In genomic region chr5:60482301-60482700, GRCh38 we compare ENCODE assay signal across 19 cellular contexts.
"Had no signal": no experiment of that assay in that cellular context is flagged by ENCODE, and none has a peak within 500 bp of the region (broad histone marks: within the 10 kb centered on the region; RNA-seq: fewer than 3 reads in every experiment).

No MANE protein-coding gene starts in this region.

- H3K36me3 Mint-ChIP-seq: naive thymus-derived CD8-positive, alpha-beta T cell; stimulated activated memory B cell treated with anti-CD40 and anti-IgM and Interleukin-4, amounts not matched to agents 10 μg/mL and 1 μg/mL and 100 μg/mL, for 72 hours; T-cell had no signal

- ATAC-seq: activated CD8-positive, alpha-beta T cell treated with anti-CD3 and anti-CD28 coated beads, Interleukin-2, amount 10 ng/mL, durations not matched to agents 7 days and 5 days; lower lobe of right lung; naive thymus-derived CD8-positive, alpha-beta T cell; stimulated activated memory B cell treated with anti-CD40 and anti-IgM and Interleukin-4, amounts not matched to agents 10 μg/mL and 1 μg/mL and 100 μg/mL, for 72 hours; T-cell had no signal

- H3K4me3 ChIP-seq: lower lobe of right lung, right atrium auricular region, transverse colon had no signal

- H3K27ac Mint-ChIP-seq: activated CD8-positive, alpha-beta T cell treated with anti-CD3 and anti-CD28 coated beads, Interleukin-2, amount 10 ng/mL, durations not matched to agents 7 days and 5 days; activated naive CD4-positive, alpha-beta T cell treated with anti-CD3 and anti-CD28 coated beads for 36 hours; naive thymus-derived CD8-positive, alpha-beta T cell; stimulated activated memory B cell treated with anti-CD40 and anti-IgM and Interleukin-4, amounts not matched to agents 10 μg/mL and 1 μg/mL and 100 μg/mL, for 72 hours; T-cell had no signal

- H3K27me3 Mint-ChIP-seq: naive thymus-derived CD8-positive, alpha-beta T cell; stimulated activated memory B cell treated with anti-CD40 and anti-IgM and Interleukin-4, amounts not matched to agents 10 μg/mL and 1 μg/mL and 100 μg/mL, for 72 hours; T-cell had no signal

- H3K9me3 Mint-ChIP-seq: activated naive CD4-positive, alpha-beta T cell treated with anti-CD3 and anti-CD28 coated beads for 36 hours; naive thymus-derived CD8-positive, alpha-beta T cell; stimulated activated memory B cell treated with anti-CD40 and anti-IgM and Interleukin-4, amounts not matched to agents 10 μg/mL and 1 μg/mL and 100 μg/mL, for 72 hours had no signal

- H3K4me3 Mint-ChIP-seq: activated CD8-positive, alpha-beta T cell treated with anti-CD3 and anti-CD28 coated beads, Interleukin-2, amount 10 ng/mL, durations not matched to agents 7 days and 5 days; activated naive CD4-positive, alpha-beta T cell treated with anti-CD3 and anti-CD28 coated beads for 36 hours; naive thymus-derived CD8-positive, alpha-beta T cell; stimulated activated memory B cell treated with anti-CD40 and anti-IgM and Interleukin-4, amounts not matched to agents 10 μg/mL and 1 μg/mL and 100 μg/mL, for 72 hours; T-cell had no signal

- H3K36me3 ChIP-seq: lower lobe of right lung, right atrium auricular region, transverse colon, WERI-Rb-1 had no signal

- H3K27ac ChIP-seq: lower lobe of right lung, right atrium auricular region, transverse colon, WERI-Rb-1 had no signal

- H3K4me1 Mint-ChIP-seq: naive thymus-derived CD8-positive, alpha-beta T cell; stimulated activated memory B cell treated with anti-CD40 and anti-IgM and Interleukin-4, amounts not matched to agents 10 μg/mL and 1 μg/mL and 100 μg/mL, for 72 hours; T-cell had no signal

- H3K4me1 ChIP-seq: lower lobe of right lung, right atrium auricular region, transverse colon had no signal

- DNase-seq: activated CD4-positive, alpha-beta T cell treated with anti-CD3 and anti-CD28 coated beads for 48 hours; activated CD8-positive, alpha-beta memory T cell treated with anti-CD3 and anti-CD28 coated beads, Interleukin-2, amount 50 U/mL, for 48 hours; activated CD8-positive, alpha-beta T cell treated with anti-CD3 and anti-CD28 coated beads, Interleukin-2, amount 10 ng/mL, durations not matched to agents 7 days and 5 days; activated naive CD4-positive, alpha-beta T cell treated with anti-CD3 and anti-CD28 coated beads for 36 hours; central memory CD4-positive, alpha-beta T cell; cortex of kidney; effector memory CD4-positive, alpha-beta T cell; erythroblast; hippocampal formation; lower lobe of right lung; naive thymus-derived CD8-positive, alpha-beta T cell; posterior cingulate gyrus; small intestine; T-cell; T1000; transverse colon; WERI-Rb-1 had no signal

- H3K9me3 ChIP-seq: right atrium auricular region, transverse colon had no signal

- H3K27me3 ChIP-seq: right atrium auricular region, transverse colon had no signal
